Comparison of ENCODE assay signal across 10 cellular contexts in the genomic region with DNA sequence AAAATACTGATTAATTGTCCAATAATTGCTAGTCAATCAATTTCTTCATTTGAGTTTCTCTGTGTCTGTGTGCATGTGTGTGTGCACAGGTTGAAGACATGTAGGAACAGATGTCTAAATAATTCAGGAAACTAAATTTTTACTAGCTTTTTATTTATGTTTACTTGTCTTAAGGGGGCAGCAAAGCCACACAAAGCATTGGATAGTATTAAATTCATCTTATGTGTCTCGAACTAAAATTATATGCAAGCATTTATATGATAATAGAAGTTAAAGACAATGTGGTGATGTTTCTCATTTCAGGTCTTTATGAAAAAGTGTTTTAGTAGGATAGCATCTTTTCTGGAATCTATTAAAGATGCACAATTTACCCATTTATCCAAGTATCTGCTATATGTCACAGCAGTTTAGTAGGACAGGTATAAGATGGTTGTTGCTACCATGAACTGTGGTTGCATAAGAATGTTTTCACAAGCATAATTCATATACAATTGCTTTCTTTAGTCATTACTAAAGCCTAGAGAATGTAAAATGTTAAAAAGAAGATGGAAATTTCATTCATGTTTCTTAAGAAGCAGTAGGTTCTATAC.
A peak's percentile ranks its signal among the peaks of the same experiment; 100 is the strongest.
DNase-seq lines count a peak whose midpoint lies in the region; ATAC-seq, FAIRE-seq and TF ChIP-seq lines count a peak whose summit lies in the region.
"Had no signal": no experiment of that assay in that cellular context is flagged by ENCODE, and none has a peak within 500 bp of the region (broad histone marks: within the 10 kb centered on the region; RNA-seq: fewer than 3 reads in every experiment).

No MANE protein-coding gene starts in this region.

- intact Hi-C loops in lower lobe of right lung (cut with DNase I): no loop called here
- intact Hi-C loops in gastrocnemius medialis (cut with DNase I; ENCODE audit: low total_unique reads): no loop called here

- no peak overlapping the region for H3K27ac Mint-ChIP-seq in astrocyte (ENCODE audit: unreplicated experiment)
- H3K27ac Mint-ChIP-seq: activated CD4-positive, alpha-beta T cell treated with anti-CD3 and anti-CD28 coated beads, Interleukin-2, amount 10 ng/mL, durations not matched to agents 7 days and 5 days had no signal

- no peak for FAIRE-seq in astrocyte (lab: Jason Lieb, UNC)

- H3K79me2 ChIP-seq in astrocyte (ENCODE audit: insufficient read depth, low read length): no peaks in the 10 kb centered on the region

- H3K4me3 ChIP-seq in astrocyte (ENCODE audit: insufficient read depth, low read depth, low read length) (no peak overlapping the region), lower lobe of right lung (no peak overlapping the region), gastrocnemius medialis (no peak overlapping the region)

- no peak overlapping the region for H3K4me3 Mint-ChIP-seq in astrocyte (ENCODE audit: unreplicated experiment)
- H3K4me3 Mint-ChIP-seq: activated CD4-positive, alpha-beta T cell treated with anti-CD3 and anti-CD28 coated beads, Interleukin-2, amount 10 ng/mL, durations not matched to agents 7 days and 5 days had no signal

- H4K20me1 ChIP-seq in astrocyte (ENCODE audit: insufficient read depth, low read length): no peaks in the 10 kb centered on the region

- peak; percentile 14 for DNase-seq in DMS 273 treated with DMSO at 0.1 percent for 48 hours (lab: John Stamatoyannopoulos, UW)
- peak; percentile 49 for DNase-seq in M059J (ENCODE audit: low read depth)
- DNase-seq in astrocyte (ENCODE audit: low read depth): peak; percentile 19
- no peak for DNase-seq in lower lobe of right lung
- DNase-seq in gastrocnemius medialis: no peak
- DNase-seq in anterior cingulate cortex (lab: John Stamatoyannopoulos, UW): no peak
- no peak for DNase-seq in stimulated activated CD4-positive, alpha-beta T cell treated with anti-CD3 and anti-CD28 coated beads, Interleukin-4, amount 100 ng/mL, for 1 hour
- DNase-seq in NCI-H1930 (lab: John Stamatoyannopoulos, UW): no peak
- DNase-seq: activated CD4-positive, alpha-beta T cell treated with anti-CD3 and anti-CD28 coated beads, Interleukin-2, amount 10 ng/mL, durations not matched to agents 7 days and 5 days; NCI-H1048 had no signal

- H3K36me3 ChIP-seq in astrocyte (ENCODE audit: insufficient read depth, low read length) (no peaks in the 10 kb centered on the region), lower lobe of right lung (no peaks in the 10 kb centered on the region), gastrocnemius medialis (no peaks in the 10 kb centered on the region)

- H3K27ac ChIP-seq in astrocyte (ENCODE audit: low read depth, low read length) (no peak overlapping the region), lower lobe of right lung (no peak overlapping the region), gastrocnemius medialis (no peak overlapping the region)

- H3K27me3 ChIP-seq in astrocyte (ENCODE audit: insufficient read depth, low read length): no peaks in the 10 kb centered on the region
- H3K27me3 ChIP-seq in lower lobe of right lung (ENCODE audit: low read depth): no peaks in the 10 kb centered on the region
- H3K27me3 ChIP-seq in gastrocnemius medialis: no peaks in the 10 kb centered on the region

- H2AFZ ChIP-seq in astrocyte (ENCODE audit: low read depth, low read length): no peak overlapping the region

- in situ Hi-C loops in gastrocnemius medialis (cut with MboI; ENCODE audit: low sequenced_read_pairs in 4 of 4): no loop called here

- TF ChIP-seq POLR2A in gastrocnemius medialis (IDR thresholded peaks at IDR 0.05): no peak

- peaks cover 3% of the 10 kb centered on the region for H3K9me3 Mint-ChIP-seq in astrocyte (ENCODE audit: unreplicated experiment)
- H3K9me3 Mint-ChIP-seq: activated CD4-positive, alpha-beta T cell treated with anti-CD3 and anti-CD28 coated beads, Interleukin-2, amount 10 ng/mL, durations not matched to agents 7 days and 5 days had no signal

- no peak overlapping the region for H3K9ac ChIP-seq in astrocyte (ENCODE audit: low read length)

- no peak overlapping the region for H3K4me2 ChIP-seq in astrocyte (ENCODE audit: low read length)

- H3K4me1 ChIP-seq in astrocyte (ENCODE audit: insufficient read depth, low read length) (peaks cover 8% of the 10 kb centered on the region), lower lobe of right lung (no peaks in the 10 kb centered on the region), gastrocnemius medialis (no peaks in the 10 kb centered on the region)

- H3K9me3 ChIP-seq in astrocyte (ENCODE audit: insufficient read depth, low read depth, low read length): no peaks in the 10 kb centered on the region
- no peaks in the 10 kb centered on the region for H3K9me3 ChIP-seq in lower lobe of right lung
- H3K9me3 ChIP-seq in gastrocnemius medialis: no peaks in the 10 kb centered on the region

- ATAC-seq in lower lobe of right lung (no peak), gastrocnemius medialis (no peak)

- peak; percentile 22 for TF ChIP-seq CTCF in astrocyte (IDR thresholded peaks at IDR 0.05; ENCODE audit: insufficient read depth, low read depth, low read length)
- TF ChIP-seq CTCF in lower lobe of right lung (IDR thresholded peaks at IDR 0.05): peak; percentile 9
- no peak for TF ChIP-seq CTCF in gastrocnemius medialis (IDR thresholded peaks at IDR 0.05 in 4 of 5, conservative IDR thresholded peaks at IDR 0.05 in 1 of 5)

- H3K27me3 Mint-ChIP-seq in astrocyte (ENCODE audit: low read depth, unreplicated experiment): no peaks in the 10 kb centered on the region
- H3K27me3 Mint-ChIP-seq: activated CD4-positive, alpha-beta T cell treated with anti-CD3 and anti-CD28 coated beads, Interleukin-2, amount 10 ng/mL, durations not matched to agents 7 days and 5 days had no signal

- peaks cover 12% of the 10 kb centered on the region for H3K4me1 Mint-ChIP-seq in astrocyte (ENCODE audit: low read depth, unreplicated experiment)
- H3K4me1 Mint-ChIP-seq: activated CD4-positive, alpha-beta T cell treated with anti-CD3 and anti-CD28 coated beads, Interleukin-2, amount 10 ng/mL, durations not matched to agents 7 days and 5 days had no signal

- no peaks in the 10 kb centered on the region for H3K36me3 Mint-ChIP-seq in astrocyte (ENCODE audit: low read depth, unreplicated experiment)

Comparison
In these comparisons a context has a peak if more than half of its experiments do, and no peak if none do; other contexts are left out.
1. DNase-seq: peak in DMS 273 treated with DMSO at 0.1 percent for 48 hours (single experiment), M059J (single experiment) and astrocyte (single experiment); none in lower lobe of right lung (single experiment), gastrocnemius medialis (0 of 2), anterior cingulate cortex (0 of 58), stimulated activated CD4-positive, alpha-beta T cell treated with anti-CD3 and anti-CD28 coated beads, Interleukin-4, amount 100 ng/mL, for 1 hour (single experiment) and NCI-H1930 (0 of 2).
2. CTCF ChIP-seq: peak in astrocyte (single experiment) and lower lobe of right lung (single experiment); none in gastrocnemius medialis (0 of 5).